ENCODE assay signal across 25 cellular contexts in genomic region chr17:920190-920589, GRCh38.
"Had no signal": no experiment of that assay in that cellular context is flagged by ENCODE, and none has a peak within 500 bp of the region (broad histone marks: within the 10 kb centered on the region; RNA-seq: fewer than 3 reads in every experiment).

No MANE protein-coding gene starts in this region.

- H3K36me3 Mint-ChIP-seq: activated naive CD8-positive, alpha-beta T cell; immature natural killer cell; natural killer cell; stimulated activated naive B cell treated with anti-CD40 and anti-IgM and Interleukin-4, amounts not matched to agents 10 μg/mL and 1 μg/mL and 100 μg/mL, for 72 hours had no signal

- H3K4me3 Mint-ChIP-seq: activated B cell treated with CpG ODN at 0.5 μM for 24 hours; activated CD8-positive, alpha-beta T cell treated with anti-CD3 and anti-CD28 coated beads for 36 hours; activated naive CD8-positive, alpha-beta T cell; immature natural killer cell; natural killer cell; stimulated activated naive B cell treated with anti-CD40 and anti-IgM and Interleukin-4, amounts not matched to agents 10 μg/mL and 1 μg/mL and 100 μg/mL, for 72 hours had no signal

- H3K27ac ChIP-seq: body of pancreas, gastrocnemius medialis, neutrophil, pancreas, psoas muscle, suprapubic skin, tibial artery had no signal

- H3K9me3 ChIP-seq: body of pancreas, gastrocnemius medialis, heart left ventricle, neutrophil, pancreas, psoas muscle, suprapubic skin, tibial artery had no signal

- H3K9me3 Mint-ChIP-seq: activated B cell treated with CpG ODN at 0.5 μM for 24 hours; activated CD8-positive, alpha-beta T cell treated with anti-CD3 and anti-CD28 coated beads for 36 hours; activated T-helper 2 cell treated with anti-CD3 and anti-CD28 coated beads, Interferon-gamma antibody, Interleukin-2, Interleukin-4, amounts not matched to agents 10 μg/mL and 5 μg/mL and 100 μg/mL, durations not matched to agents 14 hours and 24 hours and 36 hours; immature natural killer cell; natural killer cell; stimulated activated naive B cell treated with anti-CD40 and anti-IgM and Interleukin-4, amounts not matched to agents 10 μg/mL and 1 μg/mL and 100 μg/mL, for 72 hours had no signal

- H3K36me3 ChIP-seq: gastrocnemius medialis, heart left ventricle, neutrophil, pancreas, suprapubic skin, tibial artery had no signal

- H3K27me3 ChIP-seq: body of pancreas, gastrocnemius medialis, heart left ventricle, pancreas, suprapubic skin, tibial artery had no signal

- DNase-seq: activated B cell treated with CpG ODN at 0.5 μM for 24 hours; activated CD4-positive, alpha-beta T cell treated with anti-CD3 and anti-CD28 coated beads, Interleukin-2, amount 50 U/mL, for 1 hour; activated CD8-positive, alpha-beta T cell treated with anti-CD3 and anti-CD28 coated beads for 36 hours; activated T-cell treated with anti-CD3 and anti-CD28 coated beads, Interleukin-2, amount 50 U/mL, for 48 hours; anterior cingulate cortex; body of pancreas; dermis blood vessel endothelial cell; effector CD8-positive, alpha-beta T cell; gastrocnemius medialis; hypothalamus; immature natural killer cell; natural killer cell; stimulated activated CD4-positive, alpha-beta T cell treated with anti-CD3 and anti-CD28 coated beads, Interleukin-15, amount 100 ng/mL, for 24 hours; stimulated activated CD4-positive, alpha-beta T cell treated with anti-CD3 and anti-CD28 coated beads, Interleukin-2, amount 100 ng/mL, for 24 hours; stimulated activated naive B cell treated with anti-CD40 and anti-IgM and Interleukin-4, amounts not matched to agents 10 μg/mL and 1 μg/mL and 100 μg/mL, for 72 hours; T-helper 2 cell; tibial artery had no signal

- H3K4me3 ChIP-seq: body of pancreas, gastrocnemius medialis, heart left ventricle, pancreas, psoas muscle, smooth muscle cell, suprapubic skin, tibial artery had no signal

- H3K4me1 Mint-ChIP-seq: activated B cell treated with CpG ODN at 0.5 μM for 24 hours; immature natural killer cell; natural killer cell; stimulated activated naive B cell treated with anti-CD40 and anti-IgM and Interleukin-4, amounts not matched to agents 10 μg/mL and 1 μg/mL and 100 μg/mL, for 72 hours had no signal

- H3K4me2 ChIP-seq: smooth muscle cell had no signal

- H3K27ac Mint-ChIP-seq: activated B cell treated with CpG ODN at 0.5 μM for 24 hours; activated CD8-positive, alpha-beta T cell treated with anti-CD3 and anti-CD28 coated beads for 36 hours; activated naive CD8-positive, alpha-beta T cell; activated T-helper 2 cell treated with anti-CD3 and anti-CD28 coated beads, Interferon-gamma antibody, Interleukin-2, Interleukin-4, amounts not matched to agents 10 μg/mL and 5 μg/mL and 100 μg/mL, durations not matched to agents 14 hours and 24 hours and 36 hours; immature natural killer cell; natural killer cell; stimulated activated naive B cell treated with anti-CD40 and anti-IgM and Interleukin-4, amounts not matched to agents 10 μg/mL and 1 μg/mL and 100 μg/mL, for 72 hours had no signal
